In the genomic region with DNA sequence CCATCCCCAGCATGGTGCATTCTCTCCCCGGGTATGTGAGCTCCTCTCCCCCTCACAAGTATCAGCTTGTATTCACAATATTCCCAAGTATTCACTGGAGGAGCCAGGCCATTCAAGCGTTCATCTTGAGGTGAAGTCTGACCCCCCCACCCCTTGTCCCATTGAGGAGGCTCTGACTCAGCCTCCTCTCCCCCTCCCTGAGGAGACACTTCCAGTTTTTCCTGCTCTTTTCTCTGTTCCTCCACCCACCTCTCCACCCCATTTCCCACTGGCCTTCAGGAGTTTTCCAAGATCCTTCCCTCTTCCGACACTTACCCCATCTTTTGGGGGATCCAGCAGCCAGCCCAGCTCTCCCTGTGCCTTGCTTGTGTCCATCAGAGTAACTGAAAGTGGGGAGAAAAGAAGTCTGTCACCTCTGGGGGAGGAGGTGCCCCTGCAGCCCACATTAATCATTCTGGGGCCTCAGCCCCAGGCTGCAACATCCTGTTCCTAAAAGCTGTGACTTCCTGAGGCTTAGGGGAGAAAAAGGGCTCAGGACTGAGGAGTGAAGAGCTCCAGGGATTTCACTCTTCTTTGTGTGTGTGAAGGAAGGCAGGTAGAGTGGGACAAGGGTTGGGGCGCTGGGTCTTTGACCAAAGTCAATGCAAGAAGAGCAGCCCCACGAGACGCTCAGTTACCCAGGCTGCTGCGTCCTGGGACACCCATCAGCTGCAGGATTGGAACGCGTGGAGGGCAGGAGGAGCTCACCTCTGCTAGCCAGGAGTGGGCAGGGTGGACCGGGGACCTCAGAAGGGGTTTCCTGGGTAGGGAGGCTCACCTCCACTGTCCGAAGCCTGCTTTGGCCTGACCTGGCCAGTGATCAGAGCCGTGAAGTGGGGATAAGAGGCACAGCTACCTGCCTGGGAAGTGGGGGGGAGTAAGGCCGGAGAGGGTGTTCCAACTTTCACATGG, we compare ENCODE assay signal across 9 cellular contexts. TPM values are rescaled to one million over a fixed set of nuclear protein-coding genes. Genes with fewer than 3 reads are reported as not detected.
DNase-seq lines count a peak whose midpoint lies in the region; ATAC-seq, FAIRE-seq and TF ChIP-seq lines count a peak whose summit lies in the region.
"Had no signal": no experiment of that assay in that cellular context is flagged by ENCODE, and none has a peak within 500 bp of the region (broad histone marks: within the 10 kb centered on the region; RNA-seq: fewer than 3 reads in every experiment).

No MANE protein-coding gene starts in this region.

- no peak for FAIRE-seq in kidney (lab: Jason Lieb, UNC)

- peaks cover 7 to 15% of the 10 kb centered on the region in 2 donors for H3K4me1 ChIP-seq in kidney (ENCODE audit: control insufficient read depth in 1 of 2, insufficient read depth in 1 of 2, low read depth in 1 of 2, low read length in 2 of 2)
- peaks cover 46% of the 10 kb centered on the region for H3K4me1 ChIP-seq in suprapubic skin

- TF ChIP-seq POLR2A in suprapubic skin (IDR thresholded peaks at IDR 0.05) (no peak), erythroblast (IDR thresholded peaks at IDR 0.05; ENCODE audit: low read length) (no peak)

- peak overlapping the region; percentile 81 for H3K4me3 Mint-ChIP-seq in activated T-cell treated with anti-CD3 and anti-CD28 coated beads, Interleukin-2, amount 50 U/mL, for 4 hours

- no peaks in the 10 kb centered on the region for H3K9me3 ChIP-seq in kidney (ENCODE audit: control insufficient read depth in 1 of 2, low read length in 2 of 2)
- no peaks in the 10 kb centered on the region for H3K9me3 ChIP-seq in suprapubic skin

- peaks cover 4% of the 10 kb centered on the region for H3K27me3 Mint-ChIP-seq in activated T-cell treated with anti-CD3 and anti-CD28 coated beads, Interleukin-2, amount 50 U/mL, for 4 hours (ENCODE audit: low read depth)

- peak overlapping the region; percentile 56 to 70 for H3K9ac ChIP-seq in kidney (ENCODE audit: low read length in 2 of 2)

- H3K9me3 Mint-ChIP-seq in activated T-cell treated with anti-CD3 and anti-CD28 coated beads, Interleukin-2, amount 50 U/mL, for 4 hours: no peaks in the 10 kb centered on the region

- no peaks in the 10 kb centered on the region for H3K27me3 ChIP-seq in suprapubic skin

- H3K36me3 ChIP-seq in kidney (ENCODE audit: control insufficient read depth in 1 of 2, insufficient read depth in 2 of 2, low read length in 2 of 2): no peaks in the 10 kb centered on the region
- no peaks in the 10 kb centered on the region for H3K36me3 ChIP-seq in suprapubic skin

- peaks cover 72% of the 10 kb centered on the region for H3K4me1 Mint-ChIP-seq in activated T-cell treated with anti-CD3 and anti-CD28 coated beads, Interleukin-2, amount 50 U/mL, for 4 hours (ENCODE audit: low read depth)

- DNase-seq in activated CD4-positive, CD25-positive, alpha-beta regulatory T cell treated with anti-CD3 and anti-CD28 coated beads, Interleukin-2, amount 50 U/mL, for 72 hours: no peak
- no peak for DNase-seq in activated T-cell treated with anti-CD3 and anti-CD28 coated beads, Interleukin-2, amount 50 U/mL, for 4 hours
- DNase-seq in kidney: no peak
- DNase-seq in suprapubic skin (ENCODE audit: low spot score in 2 of 2): peak in 1 of 2 donors; percentile 55
- no peak for DNase-seq in dedifferentiated amniotic fluid mesenchymal stem cell (ENCODE audit: extremely low spot score)
- DNase-seq in erythroblast (lab: John Stamatoyannopoulos, UW): no peak
- no peak for DNase-seq in NCI-H2227 (lab: John Stamatoyannopoulos, UW; ENCODE audit: unreplicated experiment)
- DNase-seq: SHP77 treated with DMSO at 0.1 percent for 48 hours had no signal

- peak; percentile 42 to 61 for ATAC-seq in activated CD4-positive, CD25-positive, alpha-beta regulatory T cell treated with anti-CD3 and anti-CD28 coated beads, Interleukin-2, amount 50 U/mL, for 24 hours
- peak; percentile 72 to 75 for ATAC-seq in activated T-cell treated with anti-CD3 and anti-CD28 coated beads, Interleukin-2, amount 50 U/mL, for 4 hours

- H3K36me3 Mint-ChIP-seq in activated T-cell treated with anti-CD3 and anti-CD28 coated beads, Interleukin-2, amount 50 U/mL, for 4 hours (ENCODE audit: insufficient read depth): no peaks in the 10 kb centered on the region

- TF ChIP-seq CTCF in kidney (IDR thresholded peaks at IDR 0.05; ENCODE audit: borderline replicate concordance, extremely low read depth, insufficient read depth) (no peak), suprapubic skin (IDR thresholded peaks at IDR 0.05) (no peak)

- H3K4me3 ChIP-seq in kidney (ENCODE audit: low read length in 2 of 2) (peak overlapping the region; percentile 64 to 66), suprapubic skin (peak overlapping the region; percentile 54)

- H3K27ac ChIP-seq in kidney (ENCODE audit: low read depth in 2 of 2, low read length in 2 of 2) (no peak overlapping the region), suprapubic skin (no peak overlapping the region)

- intact Hi-C loops in kidney (cut with DNase I): no loop called here

- TF ChIP-seq EP300 in suprapubic skin (IDR thresholded peaks at IDR 0.05): no peak

- 27% methylated on average over 13 of the region's 13 CpGs for WGBS in suprapubic skin

RNA-seq across cellular contexts. Expression of a gene that starts 1.1 kb away (rescaled TPM):
- total RNA-seq in activated T-cell treated with anti-CD3 and anti-CD28 coated beads, Interleukin-2, amount 50 U/mL, for 4 hours: 1 to 10 TPM; 1.1 to 1.9 (median 1.5) TPM
- 22.3 TPM for total RNA-seq in kidney
- 6.9 TPM for polyA plus RNA-seq in kidney (ENCODE audit: insufficient read depth, low read depth, low replicate concordance)
- total RNA-seq in suprapubic skin: 10 to 100 TPM; 60.9 to 94.4 (median 67.7) TPM

RNA-seq across cellular contexts. Expression of a gene that starts 26.4 kb away (rescaled TPM):
- 10 to 100 TPM; 89.0 to 94.2 (median 90.6) TPM for total RNA-seq in activated T-cell treated with anti-CD3 and anti-CD28 coated beads, Interleukin-2, amount 50 U/mL, for 4 hours
- total RNA-seq in kidney (193 TPM), suprapubic skin (10 to 100 TPM; 46.3 to 73.0 (median 59.3) TPM)
- polyA plus RNA-seq in kidney (ENCODE audit: insufficient read depth, low read depth, low replicate concordance): 50.1 TPM

RNA-seq across cellular contexts. Expression of a gene that starts 35.7 kb away (rescaled TPM):
- total RNA-seq in activated T-cell treated with anti-CD3 and anti-CD28 coated beads, Interleukin-2, amount 50 U/mL, for 4 hours: not detected
- not detected for total RNA-seq in kidney
- polyA plus RNA-seq in kidney (ENCODE audit: insufficient read depth, low read depth, low replicate concordance): not detected
- not detected for total RNA-seq in suprapubic skin

RNA-seq across cellular contexts. Expression of a gene that starts 45.1 kb away (rescaled TPM):
- total RNA-seq in activated T-cell treated with anti-CD3 and anti-CD28 coated beads, Interleukin-2, amount 50 U/mL, for 4 hours: under 1 TPM; 0.28 to 0.50 (median 0.43) TPM
- total RNA-seq in kidney (0.82 TPM), suprapubic skin (under 1 TPM in 3 of 4 donors, not detected in 1; 0.13 to 0.40 (median 0.19) TPM)
- 0.19 TPM for polyA plus RNA-seq in kidney (ENCODE audit: insufficient read depth, low read depth, low replicate concordance)
